In genomic region chr2:219476605-219477578, GRCh38 we compare ENCODE assay signal across 9 cellular contexts. TPM values are rescaled to one million over a fixed set of nuclear protein-coding genes. Genes with fewer than 3 reads are reported as not detected.
DNase-seq lines count a peak whose midpoint lies in the region; ATAC-seq and TF ChIP-seq lines count a peak whose summit lies in the region.
"Had no signal": no experiment of that assay in that cellular context is flagged by ENCODE, and none has a peak within 500 bp of the region (broad histone marks: within the 10 kb centered on the region; RNA-seq: fewer than 3 reads in every experiment).

No MANE protein-coding gene starts in this region.

- H2AFZ ChIP-seq in neuronal stem cell (ENCODE audit: low read length) = peak overlapping the region; percentile 92
- H2AFZ ChIP-seq: parathyroid adenoma had no signal

- H3K27ac ChIP-seq in HUES6 (ENCODE audit: low read depth, low read length) = no peak overlapping the region
- no peak overlapping the region for H3K27ac ChIP-seq in endodermal cell (ENCODE audit: low read depth, low read length)
- H3K27ac ChIP-seq in neuronal stem cell (replicated peaks; ENCODE audit: low read length) = no peak overlapping the region
- H3K27ac ChIP-seq in naive thymus-derived CD4-positive, alpha-beta T cell (ENCODE audit: low read depth, low read length) = no peak overlapping the region
- H3K27ac ChIP-seq: colonic mucosa, parathyroid adenoma had no signal

- H3K9me3 ChIP-seq in HUES6 (ENCODE audit: control insufficient read depth, insufficient read depth, low read depth, low read length) (no peaks in the 10 kb centered on the region), endodermal cell (ENCODE audit: control insufficient read depth, low read length) (no peaks in the 10 kb centered on the region), neuronal stem cell (replicated peaks in 1 of 2; ENCODE audit: control insufficient read depth in 2 of 2, insufficient read depth in 1 of 2, low read depth in 1 of 2, low read length in 2 of 2) (peaks cover 0 to 2% of the 10 kb centered on the region in 2 donors)
- H3K9me3 ChIP-seq in naive thymus-derived CD4-positive, alpha-beta T cell (ENCODE audit: control insufficient read depth in 2 of 3, low read length in 3 of 3) = no peaks in the 10 kb centered on the region
- H3K9me3 ChIP-seq: colonic mucosa had no signal

- H3K36me3 ChIP-seq in HUES6 (ENCODE audit: control insufficient read depth, insufficient read depth, low read length) (peaks cover 3% of the 10 kb centered on the region; the same call in 1 of the 2 replicates), endodermal cell (ENCODE audit: control insufficient read depth, insufficient read depth, low read length) (no peaks in the 10 kb centered on the region), neuronal stem cell (replicated peaks in 1 of 2; ENCODE audit: control insufficient read depth in 2 of 2, insufficient read depth in 2 of 2, low read length in 2 of 2) (no peaks in the 10 kb centered on the region)
- H3K36me3 ChIP-seq in naive thymus-derived CD4-positive, alpha-beta T cell (ENCODE audit: control insufficient read depth in 2 of 3, insufficient read depth in 3 of 3, low read length in 3 of 3) = no peaks in the 10 kb centered on the region
- H3K36me3 ChIP-seq: colonic mucosa had no signal

- H3K18ac ChIP-seq in neuronal stem cell (ENCODE audit: low read length) = peak overlapping the region; percentile 94

- H3K23ac ChIP-seq in neuronal stem cell (ENCODE audit: low read depth, low read length, poor library complexity) = no peak overlapping the region

- H3K9ac ChIP-seq in HUES6 (ENCODE audit: low read length) (no peak overlapping the region), endodermal cell (ENCODE audit: extremely low read depth, low read length, poor library complexity, severe bottlenecking) (no peak overlapping the region), neuronal stem cell (ENCODE audit: low read depth, low read length, poor library complexity) (peak overlapping the region; percentile 88)
- H3K9ac ChIP-seq: parathyroid adenoma had no signal

- POLR2A ChIA-PET in naive thymus-derived CD4-positive, alpha-beta T cell (lab: Charles Lee) = no interaction called here

- H3K27me3 Mint-ChIP-seq in endodermal cell (ENCODE audit: insufficient read depth) = peaks cover 25% of the 10 kb centered on the region
- peaks cover 0 to 10% (median 6%) of the 10 kb centered on the region in 5 donors for H3K27me3 Mint-ChIP-seq in naive thymus-derived CD4-positive, alpha-beta T cell

- H2BK15ac ChIP-seq in neuronal stem cell (ENCODE audit: low read length) = no peak overlapping the region

- peaks cover 11% of the 10 kb centered on the region for H3K4me1 Mint-ChIP-seq in endodermal cell
- peaks cover 4 to 5% (median 4%) of the 10 kb centered on the region in 7 donors for H3K4me1 Mint-ChIP-seq in naive thymus-derived CD4-positive, alpha-beta T cell

- H3K27me3 ChIP-seq in HUES6 (ENCODE audit: control insufficient read depth, insufficient read depth, low read length) (peaks cover 10% of the 10 kb centered on the region), endodermal cell (ENCODE audit: control insufficient read depth, insufficient read depth, low read length, poor library complexity, severe bottlenecking) (peaks cover 2% of the 10 kb centered on the region), neuronal stem cell (ENCODE audit: control insufficient read depth in 3 of 3, insufficient read depth in 3 of 3, low read depth in 1 of 3, low read length in 3 of 3) (peaks cover 0 to 30% (median 17%) of the 10 kb centered on the region in 3 experiments)
- H3K27me3 ChIP-seq in naive thymus-derived CD4-positive, alpha-beta T cell (ENCODE audit: control insufficient read depth in 2 of 2, insufficient read depth in 2 of 2, low read length in 2 of 2) = no peaks in the 10 kb centered on the region
- H3K27me3 ChIP-seq: colonic mucosa had no signal

- no peaks in the 10 kb centered on the region for H3K79me1 ChIP-seq in neuronal stem cell (ENCODE audit: low read depth, low read length)

- peak overlapping the region; percentile 63 for H3K14ac ChIP-seq in neuronal stem cell (ENCODE audit: low read length)

- H3K36me3 Mint-ChIP-seq in endodermal cell (ENCODE audit: low read depth) = no peaks in the 10 kb centered on the region
- peaks cover 0 to 8% (median 0%) of the 10 kb centered on the region in 5 donors for H3K36me3 Mint-ChIP-seq in naive thymus-derived CD4-positive, alpha-beta T cell

- H2AK5ac ChIP-seq in neuronal stem cell (ENCODE audit: low read depth, low read length) = peak overlapping the region; percentile 88

- no peak overlapping the region for H3K4ac ChIP-seq in neuronal stem cell (ENCODE audit: low read length)

- intact Hi-C loops in naive thymus-derived CD4-positive, alpha-beta T cell (cut with micrococcal nuclease) = loop anchor here (1.0 to 2.0 kb wide), 3 partner anchors 22 to 165 kb away; partner anchors contain the start of gene GMPPA (in 1 of the 2)
- intact Hi-C loops in head of caudate nucleus (cut with DNase I) = loop anchor here (5.0 kb wide), 1 partner anchor 55 kb away; no protein-coding TSS in a partner anchor

- in situ Hi-C loops in ACHN (cut with HindIII; ENCODE audit: low pct_ligation_motif_present, low pct_unique_long_range_greater_than_20kb, low sequenced_read_pairs) = no loop called here

- peak overlapping the region; percentile 89 for H3K4me2 ChIP-seq in neuronal stem cell (ENCODE audit: insufficient read depth, low read length, poor library complexity, severe bottlenecking)

- H3K9me3 Mint-ChIP-seq in endodermal cell = no peaks in the 10 kb centered on the region
- peaks cover 0 to 1% (median 0%) of the 10 kb centered on the region in 11 donors for H3K9me3 Mint-ChIP-seq in naive thymus-derived CD4-positive, alpha-beta T cell
- H3K9me3 Mint-ChIP-seq: activated T-helper 1 cell treated with anti-CD3 and anti-CD28 coated beads, Interleukin-12 subunit alpha, Interleukin-12 subunit beta, Interleukin-2, Interleukin-4 antibody, amounts not matched to agents 30 ng/mL and 10 ng/mL and 1 ng/mL, durations not matched to agents 14 hours and 24 hours and 36 hours had no signal

- H3K4me3 Mint-ChIP-seq in endodermal cell = peak overlapping the region; percentile 57
- H3K4me3 Mint-ChIP-seq in naive thymus-derived CD4-positive, alpha-beta T cell = no peak overlapping the region
- H3K4me3 Mint-ChIP-seq: activated T-helper 1 cell treated with anti-CD3 and anti-CD28 coated beads, Interleukin-12 subunit alpha, Interleukin-12 subunit beta, Interleukin-2, Interleukin-4 antibody, amounts not matched to agents 30 ng/mL and 10 ng/mL and 1 ng/mL, durations not matched to agents 14 hours and 24 hours and 36 hours had no signal

- peak overlapping the region; percentile 77 for H3K27ac Mint-ChIP-seq in endodermal cell
- H3K27ac Mint-ChIP-seq in naive thymus-derived CD4-positive, alpha-beta T cell = no peak overlapping the region
- H3K27ac Mint-ChIP-seq: activated T-helper 1 cell treated with anti-CD3 and anti-CD28 coated beads, Interleukin-12 subunit alpha, Interleukin-12 subunit beta, Interleukin-2, Interleukin-4 antibody, amounts not matched to agents 30 ng/mL and 10 ng/mL and 1 ng/mL, durations not matched to agents 14 hours and 24 hours and 36 hours had no signal

- peak overlapping the region; percentile 64 for H3K4me3 ChIP-seq in HUES6 (ENCODE audit: low read depth, low read length)
- no peak overlapping the region for H3K4me3 ChIP-seq in endodermal cell (ENCODE audit: low read length)
- H3K4me3 ChIP-seq in neuronal stem cell (ENCODE audit: low read length in 2 of 2) = peak overlapping the region; percentile 44 to 61
- no peak overlapping the region for H3K4me3 ChIP-seq in naive thymus-derived CD4-positive, alpha-beta T cell (ENCODE audit: low read length)
- H3K4me3 ChIP-seq: colonic mucosa had no signal

- WGBS in endodermal cell (ENCODE audit: insufficient coverage in 1 of 2, insufficient read length in 1 of 2), 2 experiments = 42 to 67% methylated on average over 17 to 27 of the region's 29 CpGs
- no CpG with 5 or more reads among the region's 29 CpGs for WGBS in neuronal stem cell (ENCODE audit: extremely low coverage in 2 of 2, insufficient read length in 2 of 2, insufficient replicate concordance in 1 of 2), 2 donors

- no peak for ATAC-seq in naive thymus-derived CD4-positive, alpha-beta T cell

- H4K91ac ChIP-seq in neuronal stem cell (ENCODE audit: low read depth, low read length, poor library complexity) = no peak overlapping the region

- DNase-seq in endodermal cell (peak; percentile 96), neuronal stem cell (ENCODE audit: low spot score) (peak; percentile 75), head of caudate nucleus (no peak), ACHN (no peak)
- no peak for DNase-seq in naive thymus-derived CD4-positive, alpha-beta T cell

- H2BK12ac ChIP-seq in neuronal stem cell (ENCODE audit: low read length) = no peak overlapping the region

- TF ChIP-seq CTCF in endodermal cell (conservative IDR thresholded peaks at IDR 0.05) = no peak

- no peak overlapping the region for H4K8ac ChIP-seq in neuronal stem cell (ENCODE audit: low read depth, low read length)

- H2BK120ac ChIP-seq in neuronal stem cell (ENCODE audit: low read depth, low read length) = no peak overlapping the region

- H3K4me1 ChIP-seq in HUES6 (ENCODE audit: control insufficient read depth, insufficient read depth, low read length) (peaks cover 13% of the 10 kb centered on the region), endodermal cell (ENCODE audit: control insufficient read depth, insufficient read depth, low read length) (no peaks in the 10 kb centered on the region), neuronal stem cell (ENCODE audit: control insufficient read depth in 2 of 2, insufficient read depth in 1 of 2, low read depth in 1 of 2, low read length in 2 of 2) (peaks cover 4 to 8% of the 10 kb centered on the region in 2 donors)
- H3K4me1 ChIP-seq in naive thymus-derived CD4-positive, alpha-beta T cell (ENCODE audit: control insufficient read depth in 2 of 2, insufficient read depth in 2 of 2, low read length in 2 of 2) = no peaks in the 10 kb centered on the region
- H3K4me1 ChIP-seq: colonic mucosa, parathyroid adenoma had no signal

- peak overlapping the region; percentile 24 for H2BK5ac ChIP-seq in neuronal stem cell (ENCODE audit: low read length)

- CTCF ChIA-PET in naive thymus-derived CD4-positive, alpha-beta T cell (lab: Charles Lee) = interaction anchor here (1.8 kb wide), 1 partner anchor 53 kb away, joined by 6 read pairs; no protein-coding TSS in a partner anchor

RNA-seq across cellular contexts. Expression of gene GMPPA, which starts 21.8 kb away (rescaled TPM):
- 10 to 100 TPM; 36.9 to 38.2 TPM for total RNA-seq in endodermal cell
- polyA plus RNA-seq in endodermal cell (2013, experiment 1 of 2) = 23.4 TPM
- 22.9 TPM for polyA plus RNA-seq in endodermal cell (2013, experiment 2 of 2)
- polyA plus RNA-seq in neuronal stem cell (2013, experiment 1 of 2) = 11.1 TPM
- polyA plus RNA-seq in neuronal stem cell (2013, experiment 2 of 2) = 10.9 TPM
- 10 to 100 TPM; 22.4 to 58.3 (median 37.2) TPM for total RNA-seq in naive thymus-derived CD4-positive, alpha-beta T cell
- polyA plus RNA-seq in naive thymus-derived CD4-positive, alpha-beta T cell = 10 to 100 TPM; 11.8 to 23.8 TPM

RNA-seq across cellular contexts. Expression of gene ASIC4, which starts 37.4 kb away (rescaled TPM):
- under 1 TPM; 0.29 to 1.00 TPM for total RNA-seq in endodermal cell
- polyA plus RNA-seq in endodermal cell (2013, experiment 1 of 2) = 2.0 TPM
- 1.4 TPM for polyA plus RNA-seq in endodermal cell (2013, experiment 2 of 2)
- polyA plus RNA-seq in neuronal stem cell (2013, experiment 1 of 2) = 0.14 TPM
- 0.15 TPM for polyA plus RNA-seq in neuronal stem cell (2013, experiment 2 of 2)
- under 1 TPM in 4 of 5 experiments, not detected in 1; 0.12 to 0.49 (median 0.17) TPM for total RNA-seq in naive thymus-derived CD4-positive, alpha-beta T cell
- polyA plus RNA-seq in naive thymus-derived CD4-positive, alpha-beta T cell = not detected

RNA-seq across cellular contexts. Expression of gene SPEG, which starts 42.2 kb away (rescaled TPM):
- total RNA-seq in endodermal cell = 10 to 100 TPM; 23.1 to 29.8 TPM
- polyA plus RNA-seq in endodermal cell (2013, experiment 1 of 2) = 42.6 TPM
- polyA plus RNA-seq in endodermal cell (2013, experiment 2 of 2) = 38.8 TPM
- polyA plus RNA-seq in neuronal stem cell (2013, experiment 1 of 2) = 24.0 TPM
- 23.9 TPM for polyA plus RNA-seq in neuronal stem cell (2013, experiment 2 of 2)
- total RNA-seq in naive thymus-derived CD4-positive, alpha-beta T cell = 10 to 100 TPM in 4 of 5 experiments, under 1 TPM in 1; 0.41 to 23.2 (median 15.0) TPM
- under 1 TPM; 0.26 to 0.76 TPM for polyA plus RNA-seq in naive thymus-derived CD4-positive, alpha-beta T cell

RNA-seq across cellular contexts. Expression of gene DES, which starts 58.7 kb away (rescaled TPM):
- 1 to 10 TPM; 1.1 to 3.5 TPM for total RNA-seq in endodermal cell
- 0.96 TPM for polyA plus RNA-seq in endodermal cell (2013, experiment 1 of 2)
- 0.99 TPM for polyA plus RNA-seq in endodermal cell (2013, experiment 2 of 2)
- 0.24 TPM for polyA plus RNA-seq in neuronal stem cell (2013, experiment 1 of 2)
- 0.39 TPM for polyA plus RNA-seq in neuronal stem cell (2013, experiment 2 of 2)
- total RNA-seq in naive thymus-derived CD4-positive, alpha-beta T cell = 1 to 10 TPM in 1 of 5 experiments, not detected in 4; 1.5 TPM
- polyA plus RNA-seq in naive thymus-derived CD4-positive, alpha-beta T cell = not detected
- total RNA-seq: activated T-helper 1 cell treated with anti-CD3 and anti-CD28 coated beads, Interleukin-12 subunit alpha, Interleukin-12 subunit beta, Interleukin-2, Interleukin-4 antibody, amounts not matched to agents 30 ng/mL and 10 ng/mL and 1 ng/mL, durations not matched to agents 14 hours and 24 hours and 36 hours had no signal

Comparison
In these comparisons a context has a peak if more than half of its experiments do, and no peak if none do; other contexts are left out.
1. H3K4me3 ChIP-seq: peak in HUES6 (single experiment) and neuronal stem cell (2 of 2); none in endodermal cell (single experiment) and naive thymus-derived CD4-positive, alpha-beta T cell (single experiment).
2. DNase-seq: peak in endodermal cell (single experiment) and neuronal stem cell (single experiment); none in naive thymus-derived CD4-positive, alpha-beta T cell (0 of 9), head of caudate nucleus (0 of 42) and ACHN (single experiment).